Comparison of ENCODE assay signal across 20 cellular contexts in genomic region chr4:95290702-95291101, GRCh38.
DNase-seq lines count a peak whose midpoint lies in the region.
"Had no signal": no experiment of that assay in that cellular context is flagged by ENCODE, and none has a peak within 500 bp of the region (broad histone marks: within the 10 kb centered on the region; RNA-seq: fewer than 3 reads in every experiment).

No MANE protein-coding gene starts in this region.

- CTCF ChIA-PET in activated naive CD4-positive, alpha-beta T cell treated with anti-CD3 and anti-CD28 coated beads for 36 hours (lab: Charles Lee): no interaction called here

- no peaks in the 10 kb centered on the region for H3K27me3 Mint-ChIP-seq in activated naive CD4-positive, alpha-beta T cell treated with anti-CD3 and anti-CD28 coated beads for 36 hours (ENCODE audit: low read depth)
- H3K27me3 Mint-ChIP-seq: naive B cell had no signal

- intact Hi-C loops in activated naive CD4-positive, alpha-beta T cell treated with anti-CD3 and anti-CD28 coated beads for 36 hours (cut with micrococcal nuclease): loop anchor here (10.0 kb wide), 1 partner anchor 126 kb away; no protein-coding TSS in a partner anchor

- H3K4me1 Mint-ChIP-seq in activated naive CD4-positive, alpha-beta T cell treated with anti-CD3 and anti-CD28 coated beads for 36 hours (ENCODE audit: low read depth): peaks cover 29% of the 10 kb centered on the region
- H3K4me1 Mint-ChIP-seq: naive B cell had no signal

- no peak overlapping the region for H3K27ac Mint-ChIP-seq in activated naive CD4-positive, alpha-beta T cell treated with anti-CD3 and anti-CD28 coated beads for 36 hours
- H3K27ac Mint-ChIP-seq: naive B cell had no signal

- H3K4me3 Mint-ChIP-seq in activated naive CD4-positive, alpha-beta T cell treated with anti-CD3 and anti-CD28 coated beads for 36 hours: no peak overlapping the region
- H3K4me3 Mint-ChIP-seq: naive B cell had no signal

- no peaks in the 10 kb centered on the region for H3K9me3 Mint-ChIP-seq in activated naive CD4-positive, alpha-beta T cell treated with anti-CD3 and anti-CD28 coated beads for 36 hours
- H3K9me3 Mint-ChIP-seq: naive B cell had no signal

- no peaks in the 10 kb centered on the region for H3K36me3 Mint-ChIP-seq in activated naive CD4-positive, alpha-beta T cell treated with anti-CD3 and anti-CD28 coated beads for 36 hours (ENCODE audit: low read depth)
- H3K36me3 Mint-ChIP-seq: naive B cell had no signal

- peak overlapping the region; percentile 47 for H3K27ac ChIP-seq in substantia nigra (ENCODE audit: low read depth, low read length, poor library complexity, severe bottlenecking)
- H3K27ac ChIP-seq: esophagus squamous epithelium, right atrium auricular region, thyroid gland had no signal

- peak; percentile 4 for DNase-seq in activated naive CD4-positive, alpha-beta T cell treated with anti-CD3 and anti-CD28 coated beads for 36 hours
- DNase-seq in activated naive CD4-positive, alpha-beta T cell (lab: John Stamatoyannopoulos, UW): no peak
- peak; percentile 4 for DNase-seq in RPMI8226
- DNase-seq in foreskin melanocyte: peak; percentile 68
- no peak for DNase-seq in substantia nigra (lab: John Stamatoyannopoulos, UW)
- no peak for DNase-seq in NCI-H345 treated with DMSO at 0.1 percent for 48 hours (lab: John Stamatoyannopoulos, UW; ENCODE audit: unreplicated experiment)
- DNase-seq in islet precursor cell: no peak
- DNase-seq in central memory CD4-positive, alpha-beta T cell: no peak
- DNase-seq: activated CD4-positive, alpha-beta T cell treated with anti-CD3 and anti-CD28 coated beads for 4 hours; aorta; COR-L47; esophagus squamous epithelium; Karpas-422; left ventricle myocardium superior; naive B cell; NCI-H1694; NCI-H526; stimulated activated CD4-positive, alpha-beta T cell treated with anti-CD3 and anti-CD28 coated beads, Interleukin-2, amount 100 ng/mL, for 24 hours; thyroid gland had no signal

Comparison
In these comparisons a context has a peak if more than half of its experiments do, and no peak if none do; other contexts are left out.
1. DNase-seq: peak in activated naive CD4-positive, alpha-beta T cell treated with anti-CD3 and anti-CD28 coated beads for 36 hours (single experiment), RPMI8226 (single experiment) and foreskin melanocyte (single experiment); none in activated naive CD4-positive, alpha-beta T cell (0 of 4), substantia nigra (0 of 49), NCI-H345 treated with DMSO at 0.1 percent for 48 hours (single experiment), islet precursor cell (single experiment) and central memory CD4-positive, alpha-beta T cell (single experiment).